Comparison of ENCODE assay signal across 8 cellular contexts in the genomic region with DNA sequence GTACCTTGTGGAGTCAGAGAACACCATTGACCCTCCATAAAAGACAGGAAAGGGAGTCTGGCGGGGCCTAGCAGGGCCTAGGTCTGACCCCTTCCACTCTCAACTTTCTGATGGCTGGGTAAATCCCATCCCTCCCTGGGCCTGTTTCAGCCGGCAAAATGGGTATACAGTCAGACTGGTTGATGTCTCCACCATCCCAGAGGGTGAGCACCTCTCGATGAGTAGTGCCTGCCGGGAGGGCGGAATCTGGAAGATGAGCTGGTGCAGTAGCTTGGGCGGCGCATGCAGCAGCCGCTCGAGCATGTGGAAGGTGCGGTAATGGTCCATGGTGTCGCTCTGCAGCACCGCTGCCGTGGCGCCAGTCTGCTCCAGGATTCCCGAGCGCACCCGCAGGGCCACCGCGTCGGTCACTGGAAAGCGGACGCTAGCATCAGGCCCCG. TPM values are rescaled to one million over a fixed set of nuclear protein-coding genes. Genes with fewer than 3 reads are reported as not detected.
DNase-seq lines count a peak whose midpoint lies in the region; ATAC-seq and TF ChIP-seq lines count a peak whose summit lies in the region.

No MANE protein-coding gene starts in this region.

- H3K4me3 ChIP-seq in iPS-11a (ENCODE audit: low read depth, low read length): peak overlapping the region; percentile 79

- H3K27me3 Mint-ChIP-seq in activated CD8-positive, alpha-beta T cell treated with anti-CD3 and anti-CD28 coated beads, Interleukin-2, amount 10 ng/mL, durations not matched to agents 7 days and 5 days (ENCODE audit: low read depth): no peaks in the 10 kb centered on the region
- H3K27me3 Mint-ChIP-seq in stimulated activated memory B cell treated with anti-CD40 and anti-IgM and Interleukin-4, amounts not matched to agents 10 μg/mL and 1 μg/mL and 100 μg/mL, for 72 hours: no peaks in the 10 kb centered on the region

- H3K27ac Mint-ChIP-seq in activated CD8-positive, alpha-beta T cell treated with anti-CD3 and anti-CD28 coated beads, Interleukin-2, amount 10 ng/mL, durations not matched to agents 7 days and 5 days: peak overlapping the region; percentile 96
- H3K27ac Mint-ChIP-seq in stimulated activated memory B cell treated with anti-CD40 and anti-IgM and Interleukin-4, amounts not matched to agents 10 μg/mL and 1 μg/mL and 100 μg/mL, for 72 hours: peak overlapping the region; percentile 92

- no peaks in the 10 kb centered on the region for H3K9me3 Mint-ChIP-seq in activated CD8-positive, alpha-beta T cell treated with anti-CD3 and anti-CD28 coated beads, Interleukin-2, amount 10 ng/mL, durations not matched to agents 7 days and 5 days (ENCODE audit: insufficient read depth)
- H3K9me3 Mint-ChIP-seq in stimulated activated memory B cell treated with anti-CD40 and anti-IgM and Interleukin-4, amounts not matched to agents 10 μg/mL and 1 μg/mL and 100 μg/mL, for 72 hours: no peaks in the 10 kb centered on the region

- POLR2A ChIA-PET in activated CD8-positive, alpha-beta T cell treated with anti-CD3 and anti-CD28 coated beads, Interleukin-2, amount 10 ng/mL, durations not matched to agents 7 days and 5 days (lab: Charles Lee): interaction anchor here (0.6 to 19.3 kb wide), 12 partner anchors 8 to 115 kb away, joined by 3 to 305 read pairs (median 6); a partner anchor contains a TSS

- CTCF ChIA-PET in activated CD8-positive, alpha-beta T cell treated with anti-CD3 and anti-CD28 coated beads, Interleukin-2, amount 10 ng/mL, durations not matched to agents 7 days and 5 days (lab: Charles Lee): interaction anchor here (0.8 to 19.5 kb wide), 34 partner anchors 8 to 183 kb away, joined by 3 to 584 read pairs (median 6); a partner anchor contains a TSS

- no peak for DNase-seq in activated CD8-positive, alpha-beta T cell treated with anti-CD3 and anti-CD28 coated beads, Interleukin-2, amount 10 ng/mL, durations not matched to agents 7 days and 5 days
- DNase-seq in ecto neural progenitor cell (ENCODE audit: low spot score) (no peak), COLO668 (lab: John Stamatoyannopoulos, UW; ENCODE audit: unreplicated experiment) (no peak)
- no peak for DNase-seq in stimulated activated CD4-positive, alpha-beta T cell treated with anti-CD3 and anti-CD28 coated beads, Interleukin-4, amount 100 ng/mL, for 4 hours

- ATAC-seq in GM21825 (IDR thresholded peaks at IDR 0.05; ENCODE audit: unreplicated experiment): peak; percentile 1
- ATAC-seq in activated CD8-positive, alpha-beta T cell treated with anti-CD3 and anti-CD28 coated beads, Interleukin-2, amount 10 ng/mL, durations not matched to agents 7 days and 5 days: no peak
- ATAC-seq in stimulated activated memory B cell treated with anti-CD40 and anti-IgM and Interleukin-4, amounts not matched to agents 10 μg/mL and 1 μg/mL and 100 μg/mL, for 72 hours: no peak

- H3K27ac ChIP-seq in 22Rv1: peak overlapping the region; percentile 82

- H3K4me3 Mint-ChIP-seq in activated CD8-positive, alpha-beta T cell treated with anti-CD3 and anti-CD28 coated beads, Interleukin-2, amount 10 ng/mL, durations not matched to agents 7 days and 5 days: peak overlapping the region; percentile 98
- peak overlapping the region; percentile 83 for H3K4me3 Mint-ChIP-seq in stimulated activated memory B cell treated with anti-CD40 and anti-IgM and Interleukin-4, amounts not matched to agents 10 μg/mL and 1 μg/mL and 100 μg/mL, for 72 hours

- peaks cover 51% of the 10 kb centered on the region for H3K36me3 Mint-ChIP-seq in activated CD8-positive, alpha-beta T cell treated with anti-CD3 and anti-CD28 coated beads, Interleukin-2, amount 10 ng/mL, durations not matched to agents 7 days and 5 days (ENCODE audit: low read depth)
- peaks cover 23% of the 10 kb centered on the region for H3K36me3 Mint-ChIP-seq in stimulated activated memory B cell treated with anti-CD40 and anti-IgM and Interleukin-4, amounts not matched to agents 10 μg/mL and 1 μg/mL and 100 μg/mL, for 72 hours

- TF ChIP-seq CTCF in 22Rv1 (IDR thresholded peaks at IDR 0.05): no peak

- peaks cover 69% of the 10 kb centered on the region for H3K4me1 Mint-ChIP-seq in activated CD8-positive, alpha-beta T cell treated with anti-CD3 and anti-CD28 coated beads, Interleukin-2, amount 10 ng/mL, durations not matched to agents 7 days and 5 days (ENCODE audit: low read depth)
- H3K4me1 Mint-ChIP-seq in stimulated activated memory B cell treated with anti-CD40 and anti-IgM and Interleukin-4, amounts not matched to agents 10 μg/mL and 1 μg/mL and 100 μg/mL, for 72 hours: peaks cover 71% of the 10 kb centered on the region

RNA-seq across cellular contexts. Expression of a gene that starts 0.5 kb away (rescaled TPM):
- total RNA-seq in activated CD8-positive, alpha-beta T cell treated with anti-CD3 and anti-CD28 coated beads, Interleukin-2, amount 10 ng/mL, durations not matched to agents 7 days and 5 days: 10 to 100 TPM; 80.4 to 89.0 TPM

RNA-seq across cellular contexts. Expression of a gene that starts 2.7 kb away (rescaled TPM):
- 10 to 100 TPM; 82.6 to 84.0 TPM for total RNA-seq in activated CD8-positive, alpha-beta T cell treated with anti-CD3 and anti-CD28 coated beads, Interleukin-2, amount 10 ng/mL, durations not matched to agents 7 days and 5 days

RNA-seq across cellular contexts. Expression of a gene that starts 8.1 kb away (rescaled TPM):
- 100 to 1,000 TPM; 381 to 413 TPM for total RNA-seq in activated CD8-positive, alpha-beta T cell treated with anti-CD3 and anti-CD28 coated beads, Interleukin-2, amount 10 ng/mL, durations not matched to agents 7 days and 5 days

RNA-seq across cellular contexts. Expression of a gene that starts 12.4 kb away (rescaled TPM):
- total RNA-seq in activated CD8-positive, alpha-beta T cell treated with anti-CD3 and anti-CD28 coated beads, Interleukin-2, amount 10 ng/mL, durations not matched to agents 7 days and 5 days: 1 to 10 TPM; 2.3 to 3.8 TPM

RNA-seq across cellular contexts. Expression of a gene that starts 15.1 kb away (rescaled TPM):
- 1 to 10 TPM; 4.8 to 5.0 TPM for total RNA-seq in activated CD8-positive, alpha-beta T cell treated with anti-CD3 and anti-CD28 coated beads, Interleukin-2, amount 10 ng/mL, durations not matched to agents 7 days and 5 days
